ENCODE assay signal across 8 cellular contexts in genomic region chr6:165308926-165309731, GRCh38. TPM values are rescaled to one million over a fixed set of nuclear protein-coding genes. Genes with fewer than 3 reads are reported as not detected.
A peak's percentile ranks its signal among the peaks of the same experiment; 100 is the strongest.
DNase-seq lines count a peak whose midpoint lies in the region; ATAC-seq and FAIRE-seq lines count a peak whose summit lies in the region.

Gene C6orf118 (minus strand): TSS chr6:165309605. CDS start chr6:165309586, 19 bp downstream.

- 8% methylated on average over 35 of the region's 35 CpGs for WGBS in esophagus, 2 donors

- no peaks in the 10 kb centered on the region for H3K9me3 ChIP-seq in esophagus (ENCODE audit: control insufficient read depth in 2 of 2, insufficient read depth in 1 of 2, low read depth in 1 of 2, low read length in 1 of 2)

- peak within 1 kb of the TSS; percentile 3 to 31 for H3K4me3 ChIP-seq in esophagus (ENCODE audit: low read depth in 1 of 2, low read length in 2 of 2)

- H3K27ac ChIP-seq in esophagus (ENCODE audit: low read depth in 2 of 2, low read length in 1 of 2), result no peak within 1 kb of the TSS

- ATAC-seq in HG03432 (IDR thresholded peaks at IDR 0.05; ENCODE audit: unreplicated experiment) (peak; percentile 55), GM21786 (IDR thresholded peaks at IDR 0.05; ENCODE audit: unreplicated experiment) (no peak), HG03139 (IDR thresholded peaks at IDR 0.05; ENCODE audit: unreplicated experiment) (no peak), GM21360 (IDR thresholded peaks at IDR 0.05; ENCODE audit: unreplicated experiment) (no peak)

- peaks cover 0 to 2% of the 10 kb centered on the region in 2 donors for H3K4me1 ChIP-seq in esophagus (ENCODE audit: control insufficient read depth in 2 of 2, insufficient read depth in 2 of 2, low read length in 1 of 2)

- DNase-seq in RPMI7951 (ENCODE audit: low read depth) (peak; percentile 66), mucosa of gallbladder (ENCODE audit: low spot score) (peak; percentile 40), urothelium cell line (ENCODE audit: low spot score) (peak; percentile 88)

- H3K27me3 ChIP-seq in esophagus (ENCODE audit: control insufficient read depth in 1 of 2, insufficient read depth in 2 of 2, low read length in 2 of 2), result no peaks in the 10 kb centered on the region

- H3K36me3 ChIP-seq in esophagus (ENCODE audit: control insufficient read depth in 2 of 2, insufficient read depth in 2 of 2, low read length in 1 of 2), result no peaks in the 10 kb centered on the region

- peak; percentile 90 for FAIRE-seq in urothelium cell line (lab: Jason Lieb, UNC)

RNA-seq across cellular contexts. Expression of gene C6orf118, which starts in this region (rescaled TPM):
- not detected in 2 replicates for total RNA-seq in RPMI7951 (2014; rRNA removed; shearing (Covaris generic))
- polyA plus RNA-seq in esophagus, result not detected
- total RNA-seq in mucosa of gallbladder, result not detected

Comparison
In these comparisons a context has a peak if more than half of its experiments do, and no peak if none do; other contexts are left out.
1. Peak in DNase-seq in RPMI7951; RNA of the gene not detected or under 1 TPM.
2. Peak in DNase-seq in mucosa of gallbladder; RNA of the gene not detected or under 1 TPM.